ENCODE assay signal across 8 cellular contexts in genomic region chr2:147082850-147083522, GRCh38.
DNase-seq lines count a peak whose midpoint lies in the region; ATAC-seq, FAIRE-seq and TF ChIP-seq lines count a peak whose summit lies in the region.

No MANE protein-coding gene starts in this region.

- peak; percentile 89 to 93 for TF ChIP-seq RAD21 in liver (IDR thresholded peaks at IDR 0.05)

- FAIRE-seq in TTC549 (lab: Jason Lieb, UNC) = peak; percentile 77

- 22% methylated on average over 3 of the region's 3 CpGs for WGBS in liver

- no peaks in the 10 kb centered on the region for H3K27me3 ChIP-seq in colonic mucosa
- no peaks in the 10 kb centered on the region for H3K27me3 ChIP-seq in liver (ENCODE audit: control insufficient read depth in 4 of 4, insufficient read depth in 4 of 4, low read length in 3 of 4)

- H3K4me1 ChIP-seq in colonic mucosa (no peaks in the 10 kb centered on the region), liver (ENCODE audit: control insufficient read depth in 4 of 4, insufficient read depth in 4 of 4, low read length in 3 of 4) (peaks cover 0 to 9% (median 3%) of the 10 kb centered on the region in 4 donors)

- H3K9ac ChIP-seq in colonic mucosa (ENCODE audit: low read depth in 2 of 2, low read length in 2 of 2) (no peak overlapping the region), liver (ENCODE audit: low read depth in 1 of 2, low read length in 2 of 2) (no peak overlapping the region)

- ATAC-seq in GM18499 (IDR thresholded peaks at IDR 0.05; ENCODE audit: insufficient read depth, unreplicated experiment) = peak; percentile 71
- peak; percentile 73 for ATAC-seq in HG02870 (IDR thresholded peaks at IDR 0.05; ENCODE audit: unreplicated experiment)

- DNase-seq in AG09309 (ENCODE audit: low read depth) (peak; percentile 4), NCI-H1930 (lab: John Stamatoyannopoulos, UW) (peak; percentile 6 to 29), colonic mucosa (peak; percentile 75)
- peak; percentile 1 for DNase-seq in stimulated activated CD8-positive, alpha-beta memory T cell treated with anti-CD3 and anti-CD28 coated beads, Interleukin-15, amount 100 ng/mL, for 24 hours (ENCODE audit: low read depth)

- TF ChIP-seq CTCF in AG09309 (IDR thresholded peaks at IDR 0.05; ENCODE audit: control insufficient read depth, insufficient read depth, low read depth, low read length, missing control alignments) = peak; percentile 63
- peak; percentile 88 for TF ChIP-seq CTCF in colonic mucosa (IDR thresholded peaks at IDR 0.05)
- peak; percentile 97 for TF ChIP-seq CTCF in liver (IDR thresholded peaks at IDR 0.05; ENCODE audit: low read depth, low read length, missing input control)

- H3K9me3 ChIP-seq in colonic mucosa = no peaks in the 10 kb centered on the region
- H3K9me3 ChIP-seq in liver (ENCODE audit: control insufficient read depth in 4 of 4, low read length in 3 of 4) = no peaks in the 10 kb centered on the region

- no peaks in the 10 kb centered on the region for H3K36me3 ChIP-seq in colonic mucosa
- H3K36me3 ChIP-seq in liver (ENCODE audit: control insufficient read depth in 4 of 4, insufficient read depth in 3 of 4, low read depth in 1 of 4, low read length in 3 of 4) = no peaks in the 10 kb centered on the region

- intact Hi-C loops in colonic mucosa (cut with DNase I) = loop anchor here (5.0 kb wide), 1 partner anchor 829 kb away; no protein-coding TSS in a partner anchor

- H3K27ac ChIP-seq in colonic mucosa (no peak overlapping the region), liver (ENCODE audit: low read depth in 1 of 2, low read length in 2 of 2) (no peak overlapping the region)

- H3K4me3 ChIP-seq in AG09309 (ENCODE audit: control insufficient read depth, low read depth, low read length) (no peak overlapping the region), colonic mucosa (no peak overlapping the region), liver (ENCODE audit: low read depth in 1 of 3, low read length in 3 of 3) (no peak overlapping the region)

TF ChIP-seq in liver, 16 proteins besides CTCF, POLR2A, EP300 and RAD21:
- TF ChIP-seq RXRA (IDR thresholded peaks at IDR 0.05) (peak in 1 of 2 donors; percentile 29), REST (IDR thresholded peaks at IDR 0.05) (peak; percentile 19), YY1 (IDR thresholded peaks at IDR 0.05) (peak; percentile 39), JUND (IDR thresholded peaks at IDR 0.05) (no peak), HNF4A (conservative IDR thresholded peaks at IDR 0.05) (peak in 1 of 2 donors; percentile 11)

Comparison
In these comparisons a context has a peak if more than half of its experiments do, and no peak if none do; other contexts are left out.
1. DNase-seq: peak in every context shown above with its lines; median percentile 75 in colonic mucosa; 18 in NCI-H1930; 4 in AG09309; 1 in stimulated activated CD8-positive, alpha-beta memory T cell treated with anti-CD3 and anti-CD28 coated beads, Interleukin-15, amount 100 ng/mL, for 24 hours.